ENCODE assay signal across 1 cellular context in the genomic region with DNA sequence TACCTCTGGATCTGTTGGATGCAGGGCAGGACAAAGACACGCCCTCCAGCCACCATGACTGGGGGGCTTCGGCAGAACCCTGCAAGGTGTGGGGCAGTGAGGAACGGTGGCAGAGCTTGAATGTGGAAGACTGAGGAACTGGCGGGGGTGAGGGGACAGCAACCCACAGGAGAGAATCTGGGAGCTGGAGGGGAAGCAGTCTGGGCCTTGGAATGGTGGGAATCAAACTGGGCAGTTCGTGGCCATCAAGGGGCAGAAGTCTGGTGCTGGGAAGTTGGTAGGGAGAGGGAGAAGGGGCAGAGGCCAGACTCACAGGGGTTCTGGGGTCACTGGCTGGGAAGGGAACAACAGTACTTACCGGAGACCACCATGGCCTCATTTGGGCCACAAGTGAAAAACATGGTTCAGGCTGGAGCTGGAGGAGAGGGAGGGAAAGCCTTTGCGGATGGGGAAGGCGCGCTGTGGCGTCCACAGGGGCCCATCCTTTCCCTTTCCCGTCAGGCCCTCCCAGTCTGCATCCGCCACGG.
TF ChIP-seq lines count a peak whose summit lies in the region.

No MANE protein-coding gene starts in this region.

TF ChIP-seq in GM23338, 12 proteins besides CTCF, POLR2A, EP300 and RAD21 (continued from another document):
- TF ChIP-seq ZNF331 (CRISPR knock-in tag; IDR thresholded peaks at IDR 0.05; ENCODE audit: low read depth) = no peak
- TF ChIP-seq STAT1 (IDR thresholded peaks at IDR 0.05; ENCODE audit: unreplicated experiment) = no peak
- TF ChIP-seq, protein P1, sequence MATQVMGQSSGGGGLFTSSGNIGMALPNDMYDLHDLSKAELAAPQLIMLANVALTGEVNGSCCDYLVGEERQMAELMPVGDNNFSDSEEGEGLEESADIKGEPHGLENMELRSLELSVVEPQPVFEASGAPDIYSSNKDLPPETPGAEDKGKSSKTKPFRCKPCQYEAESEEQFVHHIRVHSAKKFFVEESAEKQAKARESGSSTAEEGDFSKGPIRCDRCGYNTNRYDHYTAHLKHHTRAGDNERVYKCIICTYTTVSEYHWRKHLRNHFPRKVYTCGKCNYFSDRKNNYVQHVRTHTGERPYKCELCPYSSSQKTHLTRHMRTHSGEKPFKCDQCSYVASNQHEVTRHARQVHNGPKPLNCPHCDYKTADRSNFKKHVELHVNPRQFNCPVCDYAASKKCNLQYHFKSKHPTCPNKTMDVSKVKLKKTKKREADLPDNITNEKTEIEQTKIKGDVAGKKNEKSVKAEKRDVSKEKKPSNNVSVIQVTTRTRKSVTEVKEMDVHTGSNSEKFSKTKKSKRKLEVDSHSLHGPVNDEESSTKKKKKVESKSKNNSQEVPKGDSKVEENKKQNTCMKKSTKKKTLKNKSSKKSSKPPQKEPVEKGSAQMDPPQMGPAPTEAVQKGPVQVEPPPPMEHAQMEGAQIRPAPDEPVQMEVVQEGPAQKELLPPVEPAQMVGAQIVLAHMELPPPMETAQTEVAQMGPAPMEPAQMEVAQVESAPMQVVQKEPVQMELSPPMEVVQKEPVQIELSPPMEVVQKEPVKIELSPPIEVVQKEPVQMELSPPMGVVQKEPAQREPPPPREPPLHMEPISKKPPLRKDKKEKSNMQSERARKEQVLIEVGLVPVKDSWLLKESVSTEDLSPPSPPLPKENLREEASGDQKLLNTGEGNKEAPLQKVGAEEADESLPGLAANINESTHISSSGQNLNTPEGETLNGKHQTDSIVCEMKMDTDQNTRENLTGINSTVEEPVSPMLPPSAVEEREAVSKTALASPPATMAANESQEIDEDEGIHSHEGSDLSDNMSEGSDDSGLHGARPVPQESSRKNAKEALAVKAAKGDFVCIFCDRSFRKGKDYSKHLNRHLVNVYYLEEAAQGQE (IDR thresholded peaks at IDR 0.05; ENCODE audit: unreplicated experiment) = no peak
- no peak for TF ChIP-seq ZNF114 (CRISPR knock-in tag; IDR thresholded peaks at IDR 0.05)
- TF ChIP-seq EZH2 (IDR thresholded peaks at IDR 0.05; ENCODE audit: low read depth, unreplicated experiment) = no peak
- TF ChIP-seq NANOG (IDR thresholded peaks at IDR 0.05; ENCODE audit: borderline replicate concordance) = no peak
